Comparison of ENCODE assay signal across 11 cellular contexts in the genomic region with DNA sequence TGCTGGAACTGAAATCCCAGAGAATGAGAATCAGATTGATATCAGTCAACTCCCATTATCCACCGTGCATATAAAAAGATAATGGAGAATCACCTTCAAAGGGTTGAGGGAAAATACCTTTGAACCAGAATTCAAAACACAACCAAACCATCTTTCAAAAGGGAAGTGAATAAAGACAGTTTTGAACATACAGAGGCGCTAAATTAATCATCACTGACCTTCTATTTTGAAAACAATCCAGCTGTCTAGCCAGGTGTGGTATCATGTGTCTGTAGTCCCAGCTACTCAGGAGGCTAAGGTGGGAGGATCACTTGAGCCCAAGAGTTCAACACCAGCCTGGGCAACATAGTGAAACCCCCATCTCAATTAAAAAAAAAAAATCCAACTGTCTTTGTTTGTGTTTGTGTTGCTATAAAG.
DNase-seq lines count a peak whose midpoint lies in the region; ATAC-seq lines count a peak whose summit lies in the region.
"Had no signal": no experiment of that assay in that cellular context is flagged by ENCODE, and none has a peak within 500 bp of the region (broad histone marks: within the 10 kb centered on the region; RNA-seq: fewer than 3 reads in every experiment).

No MANE protein-coding gene starts in this region.

- peak in 1 of 3 donors; percentile 73 for DNase-seq in CD4-positive, CD25-positive, alpha-beta regulatory T cell
- DNase-seq in NCI-H2196 (lab: John Stamatoyannopoulos, UW; ENCODE audit: unreplicated experiment) (no peak), foreskin melanocyte (no peak), retina (no peak)
- no peak for DNase-seq in stimulated activated naive CD4-positive, alpha-beta T cell (lab: John Stamatoyannopoulos, UW)

- ATAC-seq in CD4-positive, CD25-positive, alpha-beta regulatory T cell (ENCODE audit: low read depth in 2 of 2): peak in 1 of 2 donors; percentile 40
- ATAC-seq in GM18861 (IDR thresholded peaks at IDR 0.05; ENCODE audit: unreplicated experiment): peak; percentile 97
- peak; percentile 86 for ATAC-seq in HG02571 (IDR thresholded peaks at IDR 0.05; ENCODE audit: unreplicated experiment)
- peak; percentile 90 for ATAC-seq in HG03520 (IDR thresholded peaks at IDR 0.05; ENCODE audit: unreplicated experiment)

- peaks cover 2% of the 10 kb centered on the region for H3K36me3 ChIP-seq in CD4-positive, CD25-positive, alpha-beta regulatory T cell (ENCODE audit: control insufficient read depth, insufficient read depth, low read length)
- H3K36me3 ChIP-seq: BLaER1 treated with 17β-estradiol and CSF1 and Interleukin-3, amounts not matched to agents 10 nM and 100 nM; HAP-1 had no signal

- H3K27me3 Mint-ChIP-seq in CD4-positive, CD25-positive, alpha-beta regulatory T cell: no peaks in the 10 kb centered on the region

- H3K4me3 ChIP-seq in CD4-positive, CD25-positive, alpha-beta regulatory T cell (ENCODE audit: low read depth, low read length): peak overlapping the region; percentile 10
- H3K4me3 ChIP-seq: BLaER1 treated with 17β-estradiol and CSF1 and Interleukin-3, amounts not matched to agents 10 nM and 100 nM; HAP-1 had no signal

- H3K4me1 ChIP-seq in CD4-positive, CD25-positive, alpha-beta regulatory T cell (ENCODE audit: control insufficient read depth, insufficient read depth, low read length, poor library complexity, severe bottlenecking): peaks cover 16% of the 10 kb centered on the region
- H3K4me1 ChIP-seq: BLaER1 treated with 17β-estradiol and CSF1 and Interleukin-3, amounts not matched to agents 10 nM and 100 nM; HAP-1 had no signal

- peaks cover 23 to 57% (median 31%) of the 10 kb centered on the region in 4 donors for H3K4me1 Mint-ChIP-seq in CD4-positive, CD25-positive, alpha-beta regulatory T cell
- H3K4me1 Mint-ChIP-seq: brain had no signal

- peak overlapping the region in 2 of 4 donors; percentile 12 to 48 for H3K4me3 Mint-ChIP-seq in CD4-positive, CD25-positive, alpha-beta regulatory T cell
- H3K4me3 Mint-ChIP-seq: brain had no signal

- no peak overlapping the region for H3K27ac ChIP-seq in CD4-positive, CD25-positive, alpha-beta regulatory T cell (ENCODE audit: insufficient read depth, low read length, poor library complexity, severe bottlenecking)
- H3K27ac ChIP-seq: BLaER1 treated with 17β-estradiol and CSF1 and Interleukin-3, amounts not matched to agents 10 nM and 100 nM had no signal

- peaks cover 7% of the 10 kb centered on the region for H3K36me3 Mint-ChIP-seq in CD4-positive, CD25-positive, alpha-beta regulatory T cell
- H3K36me3 Mint-ChIP-seq: brain had no signal

- no peaks in the 10 kb centered on the region for H3K27me3 ChIP-seq in CD4-positive, CD25-positive, alpha-beta regulatory T cell (ENCODE audit: control insufficient read depth, insufficient read depth, low read length)
- H3K27me3 ChIP-seq: BLaER1 treated with 17β-estradiol and CSF1 and Interleukin-3, amounts not matched to agents 10 nM and 100 nM had no signal

- H3K27ac Mint-ChIP-seq in CD4-positive, CD25-positive, alpha-beta regulatory T cell: peak overlapping the region; percentile 1 to 74 (median 39)
- H3K27ac Mint-ChIP-seq: brain had no signal

- peaks cover 0 to 2% (median 0%) of the 10 kb centered on the region in 7 donors for H3K9me3 Mint-ChIP-seq in CD4-positive, CD25-positive, alpha-beta regulatory T cell

- H3K9me3 ChIP-seq in CD4-positive, CD25-positive, alpha-beta regulatory T cell (ENCODE audit: control insufficient read depth in 2 of 2, low read length in 2 of 2): no peaks in the 10 kb centered on the region
- H3K9me3 ChIP-seq: HAP-1 had no signal
